ENCODE assay signal across 35 cellular contexts in genomic region chr10:117780411-117780810, GRCh38.
"Had no signal": no experiment of that assay in that cellular context is flagged by ENCODE, and none has a peak within 500 bp of the region (broad histone marks: within the 10 kb centered on the region; RNA-seq: fewer than 3 reads in every experiment).

No MANE protein-coding gene starts in this region.

- H3K4me3 ChIP-seq: MG63 had no signal

- DNase-seq: Kasumi-1, MG63, MM.1S, MV-4-11, NCI-H1048, NCI-H1092, NCI-H1092 treated with DMSO at 0.1 percent for 48 hours, NCI-H1105, NCI-H1105 treated with DMSO at 0.1 percent for 48 hours, NCI-H1417, NCI-H1417 treated with DMSO at 0.1 percent for 48 hours, NCI-H1436, NCI-H1436 treated with DMSO at 0.1 percent for 48 hours, NCI-H146, NCI-H1694, NCI-H1694 treated with DMSO at 0.1 percent for 48 hours, NCI-H187, NCI-H187 treated with DMSO at 0.1 percent for 48 hours, NCI-H1930, NCI-H2029, NCI-H2029 treated with DMSO at 0.1 percent for 48 hours, NCI-H2081, NCI-H2081 treated with DMSO at 0.1 percent for 48 hours, NCI-H2107, NCI-H2171, NCI-H2171 treated with DMSO at 0.1 percent for 48 hours, NCI-H2227 treated with DMSO at 0.1 percent for 48 hours, NCI-H226, NCI-H345, NCI-H446, NCI-H446 treated with DMSO at 0.1 percent for 48 hours, NCI-H510A, NCI-H510A treated with DMSO at 0.1 percent for 48 hours, NCI-H524, NCI-H524 treated with DMSO at 0.1 percent for 48 hours had no signal

- H3K9me3 ChIP-seq: MG63 had no signal

- H3K36me3 ChIP-seq: MG63 had no signal

- H3K27me3 ChIP-seq: MG63 had no signal
